35 cellular contexts compared by ENCODE assay signal in genomic region chr11:70555092-70555491, GRCh38.
"Had no signal": no experiment of that assay in that cellular context is flagged by ENCODE, and none has a peak within 500 bp of the region (broad histone marks: within the 10 kb centered on the region; RNA-seq: fewer than 3 reads in every experiment).

No MANE protein-coding gene starts in this region.

- H3K4me1 ChIP-seq: breast epithelium, esophagus squamous epithelium, left ventricle myocardium inferior, right atrium auricular region, stomach, thyroid gland, upper lobe of right lung had no signal

- H3K36me3 Mint-ChIP-seq: activated naive CD4-positive, alpha-beta T cell treated with anti-CD3 and anti-CD28 coated beads, Interleukin-2, amount 50 U/mL, for 24 hours; stimulated activated memory B cell treated with anti-CD40 and anti-IgM and Interleukin-4, amounts not matched to agents 10 μg/mL and 1 μg/mL and 100 μg/mL, for 72 hours had no signal

- DNase-seq: activated CD4-positive, alpha-beta T cell treated with anti-CD3 and anti-CD28 coated beads for 48 hours; activated CD4-positive, alpha-beta T cell treated with anti-CD3 and anti-CD28 coated beads, Interleukin-2, amount 50 U/mL, for 48 hours; activated CD8-positive, alpha-beta memory T cell treated with anti-CD3 and anti-CD28 coated beads for 24 hours; activated CD8-positive, alpha-beta memory T cell treated with anti-CD3 and anti-CD28 coated beads, Interleukin-2, amount 50 U/mL, for 4 hours; activated naive CD8-positive, alpha-beta T cell treated with anti-CD3 and anti-CD28 coated beads, Interleukin-2, amount 50 U/mL, for 24 hours; activated T-cell treated with anti-CD3 and anti-CD28 coated beads, Interleukin-2, amount 50 U/mL, for 24 hours; amygdala; central memory CD4-positive, alpha-beta T cell; effector CD4-positive, alpha-beta T cell; esophagus squamous epithelium; glutamatergic neuron; left ventricle myocardium inferior; mesendoderm; nephron progenitor cell; occipital lobe; stimulated activated CD4-positive, alpha-beta T cell treated with anti-CD3 and anti-CD28 coated beads, Interleukin-1b, Interleukin-23, amount 100 ng/mL, for 48 hours; stimulated activated CD4-positive, alpha-beta T cell treated with anti-CD3 and anti-CD28 coated beads, Interleukin-4, amount 100 ng/mL, for 4 hours; stimulated activated CD8-positive, alpha-beta memory T cell treated with anti-CD3 and anti-CD28 coated beads, Interleukin-4, amount 100 ng/mL, for 48 hours; stomach; T-helper 9 cell; thyroid gland; upper lobe of right lung had no signal

- H3K27ac Mint-ChIP-seq: activated naive CD4-positive, alpha-beta T cell treated with anti-CD3 and anti-CD28 coated beads, Interleukin-2, amount 50 U/mL, for 24 hours; activated naive CD8-positive, alpha-beta T cell treated with anti-CD3 and anti-CD28 coated beads, Interleukin-2, amount 50 U/mL, for 24 hours; activated T-cell treated with anti-CD3 and anti-CD28 coated beads, Interleukin-2, amount 50 U/mL, for 24 hours; activated T-helper 2 cell treated with anti-CD3 and anti-CD28 coated beads, Interferon-gamma antibody, Interleukin-2, Interleukin-4, amounts not matched to agents 10 μg/mL and 5 μg/mL and 100 μg/mL, durations not matched to agents 14 hours and 24 hours and 36 hours; dendritic cell treated with granulocyte-macrophage colony-stimulating factor and Interleukin-4, amounts not matched to agents 40 ng/mL and 50 ng/mL, for 4 days; nephron progenitor cell; stimulated activated memory B cell treated with anti-CD40 and anti-IgM and Interleukin-4, amounts not matched to agents 10 μg/mL and 1 μg/mL and 100 μg/mL, for 72 hours; T-helper 1 cell treated with Interleukin-12 subunit alpha and Interleukin-12 subunit beta and Interleukin-4 antibody, amounts not matched to agents 30 μg/mL and 1 μg/mL, for 36 hours had no signal

- H3K27me3 ChIP-seq: breast epithelium, right atrium auricular region, thyroid gland, upper lobe of right lung had no signal

- H3K27ac ChIP-seq: breast epithelium, epithelial cell of prostate, esophagus squamous epithelium, left ventricle myocardium inferior, right atrium auricular region, stomach, thyroid gland, upper lobe of right lung, VCaP had no signal

- H3K4me3 ChIP-seq: breast epithelium, esophagus squamous epithelium, left ventricle myocardium inferior, lung, mucosa of descending colon, right atrium auricular region, smooth muscle cell, stomach, thyroid gland, upper lobe of right lung had no signal

- ATAC-seq: activated CD4-positive, CD25-positive, alpha-beta regulatory T cell treated with anti-CD3 and anti-CD28 coated beads, Interleukin-2, amount 50 U/mL, for 24 hours; activated naive CD8-positive, alpha-beta T cell treated with anti-CD3 and anti-CD28 coated beads, Interleukin-2, amount 50 U/mL, for 24 hours; mucosa of descending colon; stimulated activated memory B cell treated with anti-CD40 and anti-IgM and Interleukin-4, amounts not matched to agents 10 μg/mL and 1 μg/mL and 100 μg/mL, for 72 hours; upper lobe of right lung had no signal

- H3K27me3 Mint-ChIP-seq: activated naive CD4-positive, alpha-beta T cell treated with anti-CD3 and anti-CD28 coated beads, Interleukin-2, amount 50 U/mL, for 24 hours; activated naive CD8-positive, alpha-beta T cell treated with anti-CD3 and anti-CD28 coated beads, Interleukin-2, amount 50 U/mL, for 24 hours; stimulated activated memory B cell treated with anti-CD40 and anti-IgM and Interleukin-4, amounts not matched to agents 10 μg/mL and 1 μg/mL and 100 μg/mL, for 72 hours had no signal

- H3K36me3 ChIP-seq: breast epithelium, esophagus squamous epithelium, left ventricle myocardium inferior, right atrium auricular region, stomach, thyroid gland, upper lobe of right lung had no signal

- H3K4me1 Mint-ChIP-seq: activated naive CD4-positive, alpha-beta T cell treated with anti-CD3 and anti-CD28 coated beads, Interleukin-2, amount 50 U/mL, for 24 hours; activated naive CD8-positive, alpha-beta T cell treated with anti-CD3 and anti-CD28 coated beads, Interleukin-2, amount 50 U/mL, for 24 hours; stimulated activated memory B cell treated with anti-CD40 and anti-IgM and Interleukin-4, amounts not matched to agents 10 μg/mL and 1 μg/mL and 100 μg/mL, for 72 hours had no signal

- H3K9me3 Mint-ChIP-seq: activated naive CD4-positive, alpha-beta T cell treated with anti-CD3 and anti-CD28 coated beads, Interleukin-2, amount 50 U/mL, for 24 hours; activated naive CD8-positive, alpha-beta T cell treated with anti-CD3 and anti-CD28 coated beads, Interleukin-2, amount 50 U/mL, for 24 hours; activated T-cell treated with anti-CD3 and anti-CD28 coated beads, Interleukin-2, amount 50 U/mL, for 24 hours; activated T-helper 2 cell treated with anti-CD3 and anti-CD28 coated beads, Interferon-gamma antibody, Interleukin-2, Interleukin-4, amounts not matched to agents 10 μg/mL and 5 μg/mL and 100 μg/mL, durations not matched to agents 14 hours and 24 hours and 36 hours; dendritic cell treated with granulocyte-macrophage colony-stimulating factor and Interleukin-4, amounts not matched to agents 40 ng/mL and 50 ng/mL, for 4 days; nephron progenitor cell; stimulated activated memory B cell treated with anti-CD40 and anti-IgM and Interleukin-4, amounts not matched to agents 10 μg/mL and 1 μg/mL and 100 μg/mL, for 72 hours; T-helper 1 cell treated with Interleukin-12 subunit alpha and Interleukin-12 subunit beta and Interleukin-4 antibody, amounts not matched to agents 30 μg/mL and 1 μg/mL, for 36 hours had no signal

- H3K9me3 ChIP-seq: breast epithelium, esophagus squamous epithelium, left ventricle myocardium inferior, mucosa of descending colon, right atrium auricular region, stomach, thyroid gland, upper lobe of right lung had no signal

- H3K4me3 Mint-ChIP-seq: activated naive CD4-positive, alpha-beta T cell treated with anti-CD3 and anti-CD28 coated beads, Interleukin-2, amount 50 U/mL, for 24 hours; activated naive CD8-positive, alpha-beta T cell treated with anti-CD3 and anti-CD28 coated beads, Interleukin-2, amount 50 U/mL, for 24 hours; activated T-cell treated with anti-CD3 and anti-CD28 coated beads, Interleukin-2, amount 50 U/mL, for 24 hours; dendritic cell treated with granulocyte-macrophage colony-stimulating factor and Interleukin-4, amounts not matched to agents 40 ng/mL and 50 ng/mL, for 4 days; nephron progenitor cell; stimulated activated memory B cell treated with anti-CD40 and anti-IgM and Interleukin-4, amounts not matched to agents 10 μg/mL and 1 μg/mL and 100 μg/mL, for 72 hours; T-helper 1 cell treated with Interleukin-12 subunit alpha and Interleukin-12 subunit beta and Interleukin-4 antibody, amounts not matched to agents 30 μg/mL and 1 μg/mL, for 36 hours had no signal
